In the genomic region with DNA sequence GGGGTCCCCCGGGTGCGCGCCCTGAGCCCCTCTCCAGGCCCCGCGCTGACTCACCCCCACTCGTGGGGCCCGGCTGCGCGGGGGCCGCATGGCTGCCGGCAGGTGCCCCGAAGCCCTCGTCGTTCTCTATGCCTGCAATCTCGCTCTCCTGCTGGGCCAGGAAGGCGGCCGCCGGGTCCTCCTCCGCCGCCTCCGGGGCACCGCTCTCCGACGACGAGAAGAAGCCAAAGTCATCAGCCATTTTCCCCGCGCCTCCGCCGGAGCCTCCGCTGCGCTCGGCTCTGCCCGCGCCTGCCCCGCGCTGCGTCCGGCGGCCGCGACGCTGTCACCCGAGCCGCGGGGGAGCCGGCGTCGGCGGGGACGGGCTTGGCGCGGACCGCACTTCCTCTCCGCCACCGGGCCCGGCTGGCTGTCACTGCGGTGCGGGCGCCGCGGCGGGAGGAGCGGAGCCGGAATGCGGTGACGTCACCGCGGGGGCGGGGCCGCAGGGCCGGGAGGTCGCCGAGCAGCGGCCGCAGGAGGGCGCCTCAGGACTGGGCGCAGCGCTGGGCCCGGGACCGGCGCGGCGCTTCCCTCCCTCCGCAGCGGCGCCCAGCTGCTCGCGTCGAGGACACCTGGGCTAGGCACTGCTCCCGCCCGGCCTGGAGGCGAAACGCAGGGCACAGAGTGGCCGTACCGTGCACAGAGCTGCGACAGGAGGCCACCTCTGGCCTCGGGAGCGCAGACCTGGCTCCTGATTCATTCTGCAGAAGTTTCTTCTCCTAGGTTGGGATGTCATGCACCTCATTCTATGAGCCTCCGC, we compare ENCODE assay signal across 1 cellular context.
TF ChIP-seq lines count a peak whose summit lies in the region.

A gene with protein sequence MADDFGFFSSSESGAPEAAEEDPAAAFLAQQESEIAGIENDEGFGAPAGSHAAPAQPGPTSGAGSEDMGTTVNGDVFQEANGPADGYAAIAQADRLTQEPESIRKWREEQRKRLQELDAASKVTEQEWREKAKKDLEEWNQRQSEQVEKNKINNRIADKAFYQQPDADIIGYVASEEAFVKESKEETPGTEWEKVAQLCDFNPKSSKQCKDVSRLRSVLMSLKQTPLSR (minus strand): TSS at position 417 of the 802 bp plus-strand sequence. CDS start 176 bp downstream, at position 241.

TF ChIP-seq in HEK293, 187 proteins besides CTCF, POLR2A, EP300 and RAD21 (continued from another document and continues in another):
- TF ChIP-seq, protein P1, sequence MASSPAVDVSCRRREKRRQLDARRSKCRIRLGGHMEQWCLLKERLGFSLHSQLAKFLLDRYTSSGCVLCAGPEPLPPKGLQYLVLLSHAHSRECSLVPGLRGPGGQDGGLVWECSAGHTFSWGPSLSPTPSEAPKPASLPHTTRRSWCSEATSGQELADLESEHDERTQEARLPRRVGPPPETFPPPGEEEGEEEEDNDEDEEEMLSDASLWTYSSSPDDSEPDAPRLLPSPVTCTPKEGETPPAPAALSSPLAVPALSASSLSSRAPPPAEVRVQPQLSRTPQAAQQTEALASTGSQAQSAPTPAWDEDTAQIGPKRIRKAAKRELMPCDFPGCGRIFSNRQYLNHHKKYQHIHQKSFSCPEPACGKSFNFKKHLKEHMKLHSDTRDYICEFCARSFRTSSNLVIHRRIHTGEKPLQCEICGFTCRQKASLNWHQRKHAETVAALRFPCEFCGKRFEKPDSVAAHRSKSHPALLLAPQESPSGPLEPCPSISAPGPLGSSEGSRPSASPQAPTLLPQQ (tag by site-specific recombination; IDR thresholded peaks at IDR 0.05) = peak; percentile 92
- TF ChIP-seq, protein P2, sequence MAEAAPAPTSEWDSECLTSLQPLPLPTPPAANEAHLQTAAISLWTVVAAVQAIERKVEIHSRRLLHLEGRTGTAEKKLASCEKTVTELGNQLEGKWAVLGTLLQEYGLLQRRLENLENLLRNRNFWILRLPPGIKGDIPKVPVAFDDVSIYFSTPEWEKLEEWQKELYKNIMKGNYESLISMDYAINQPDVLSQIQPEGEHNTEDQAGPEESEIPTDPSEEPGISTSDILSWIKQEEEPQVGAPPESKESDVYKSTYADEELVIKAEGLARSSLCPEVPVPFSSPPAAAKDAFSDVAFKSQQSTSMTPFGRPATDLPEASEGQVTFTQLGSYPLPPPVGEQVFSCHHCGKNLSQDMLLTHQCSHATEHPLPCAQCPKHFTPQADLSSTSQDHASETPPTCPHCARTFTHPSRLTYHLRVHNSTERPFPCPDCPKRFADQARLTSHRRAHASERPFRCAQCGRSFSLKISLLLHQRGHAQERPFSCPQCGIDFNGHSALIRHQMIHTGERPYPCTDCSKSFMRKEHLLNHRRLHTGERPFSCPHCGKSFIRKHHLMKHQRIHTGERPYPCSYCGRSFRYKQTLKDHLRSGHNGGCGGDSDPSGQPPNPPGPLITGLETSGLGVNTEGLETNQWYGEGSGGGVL (tag by site-specific recombination; IDR thresholded peaks at IDR 0.05) = 0 out of 2 replicates have a peak, but pooled peaks have one; percentile 20
- TF ChIP-seq OVOL3 (tag by site-specific recombination; IDR thresholded peaks at IDR 0.05) (no peak), ZNF350 (tag by site-specific recombination; IDR thresholded peaks at IDR 0.05) (no peak), KLF1 (tag by site-specific recombination; IDR thresholded peaks at IDR 0.05) (no peak), SETDB1 (IDR thresholded peaks at IDR 0.05; ENCODE audit: insufficient read length, low read length) (peak; percentile 56), ZNF571 (tag by site-specific recombination; IDR thresholded peaks at IDR 0.05) (no peak), ZNF239 (tag by site-specific recombination; IDR thresholded peaks at IDR 0.05) (no peak), HOXA7 (CRISPR knock-in tag; IDR thresholded peaks at IDR 0.05; ENCODE audit: borderline replicate concordance) (no peak), EGR2 (tag by site-specific recombination; IDR thresholded peaks at IDR 0.05; ENCODE audit: low read depth) (peak; percentile 45; the same call in 1 of the 2 replicates), TRIM28 (IDR thresholded peaks at IDR 0.05; ENCODE audit: borderline replicate concordance, low read length) (peak; percentile 90; the same call in 1 of the 2 replicates), ZNF423 (tag by site-specific recombination; IDR thresholded peaks at IDR 0.05) (peak; percentile 47; the same call in 1 of the 2 replicates), ZNF184 (tag by site-specific recombination; IDR thresholded peaks at IDR 0.05) (peak; percentile 62; the same call in 1 of the 2 replicates), ZFP69B (tag by site-specific recombination; IDR thresholded peaks at IDR 0.05) (peak; percentile 77), IKZF3 (tag by site-specific recombination; IDR thresholded peaks at IDR 0.05) (peak; percentile 86), ZNF747 (tag by site-specific recombination; IDR thresholded peaks at IDR 0.05) (no peak), ZNF416 (tag by site-specific recombination; IDR thresholded peaks at IDR 0.05) (no peak), ZSCAN16 (tag by site-specific recombination; IDR thresholded peaks at IDR 0.05) (no peak), ZNF138 (tag by site-specific recombination; IDR thresholded peaks at IDR 0.05; ENCODE audit: borderline replicate concordance) (no peak), MEIS1 (CRISPR knock-in tag; IDR thresholded peaks at IDR 0.05; ENCODE audit: borderline replicate concordance) (peak; percentile 20; the same call in 1 of the 2 replicates), ZBTB8A (tag by site-specific recombination; IDR thresholded peaks at IDR 0.05) (peak; percentile 95), GLIS2 (tag by site-specific recombination; IDR thresholded peaks at IDR 0.05) (peak; percentile 66; the same call in 1 of the 2 replicates), SP2 (tag by site-specific recombination; IDR thresholded peaks at IDR 0.05) (no peak), ZNF223 (tag by site-specific recombination; IDR thresholded peaks at IDR 0.05) (no peak), ZNF335 (tag by site-specific recombination; conservative IDR thresholded peaks at IDR 0.05) (peak; percentile 72), ZNF677 (tag by site-specific recombination; IDR thresholded peaks at IDR 0.05) (0 out of 2 replicates have a peak, but pooled peaks have one; percentile 34), ZXDB (tag by site-specific recombination; IDR thresholded peaks at IDR 0.05) (0 out of 2 replicates have a peak, but pooled peaks have one; percentile 21), ZNF610 (tag by site-specific recombination; IDR thresholded peaks at IDR 0.05; ENCODE audit: borderline replicate concordance) (0 out of 2 replicates have a peak, but pooled peaks have one; percentile 45), KLF10 (tag by site-specific recombination; IDR thresholded peaks at IDR 0.05) (peak; percentile 83), ZNF585B (tag by site-specific recombination; IDR thresholded peaks at IDR 0.05) (no peak), ZSCAN30 (tag by site-specific recombination; IDR thresholded peaks at IDR 0.05) (peak; percentile 50; the same call in 1 of the 2 replicates), ZNF600 (tag by site-specific recombination; IDR thresholded peaks at IDR 0.05) (peak; percentile 55; the same call in 1 of the 2 replicates), ZNF707 (tag by site-specific recombination; IDR thresholded peaks at IDR 0.05) (no peak), ZNF791 (tag by site-specific recombination; IDR thresholded peaks at IDR 0.05) (no peak), ZNF626 (tag by site-specific recombination; IDR thresholded peaks at IDR 0.05) (no peak; the same call in 1 of the 2 replicates)
- TF ChIP-seq, protein P3, sequence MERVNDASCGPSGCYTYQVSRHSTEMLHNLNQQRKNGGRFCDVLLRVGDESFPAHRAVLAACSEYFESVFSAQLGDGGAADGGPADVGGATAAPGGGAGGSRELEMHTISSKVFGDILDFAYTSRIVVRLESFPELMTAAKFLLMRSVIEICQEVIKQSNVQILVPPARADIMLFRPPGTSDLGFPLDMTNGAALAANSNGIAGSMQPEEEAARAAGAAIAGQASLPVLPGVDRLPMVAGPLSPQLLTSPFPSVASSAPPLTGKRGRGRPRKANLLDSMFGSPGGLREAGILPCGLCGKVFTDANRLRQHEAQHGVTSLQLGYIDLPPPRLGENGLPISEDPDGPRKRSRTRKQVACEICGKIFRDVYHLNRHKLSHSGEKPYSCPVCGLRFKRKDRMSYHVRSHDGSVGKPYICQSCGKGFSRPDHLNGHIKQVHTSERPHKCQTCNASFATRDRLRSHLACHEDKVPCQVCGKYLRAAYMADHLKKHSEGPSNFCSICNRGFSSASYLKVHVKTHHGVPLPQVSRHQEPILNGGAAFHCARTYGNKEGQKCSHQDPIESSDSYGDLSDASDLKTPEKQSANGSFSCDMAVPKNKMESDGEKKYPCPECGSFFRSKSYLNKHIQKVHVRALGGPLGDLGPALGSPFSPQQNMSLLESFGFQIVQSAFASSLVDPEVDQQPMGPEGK (tag by site-specific recombination; IDR thresholded peaks at IDR 0.05) = peak; percentile 52
- TF ChIP-seq, protein P4, sequence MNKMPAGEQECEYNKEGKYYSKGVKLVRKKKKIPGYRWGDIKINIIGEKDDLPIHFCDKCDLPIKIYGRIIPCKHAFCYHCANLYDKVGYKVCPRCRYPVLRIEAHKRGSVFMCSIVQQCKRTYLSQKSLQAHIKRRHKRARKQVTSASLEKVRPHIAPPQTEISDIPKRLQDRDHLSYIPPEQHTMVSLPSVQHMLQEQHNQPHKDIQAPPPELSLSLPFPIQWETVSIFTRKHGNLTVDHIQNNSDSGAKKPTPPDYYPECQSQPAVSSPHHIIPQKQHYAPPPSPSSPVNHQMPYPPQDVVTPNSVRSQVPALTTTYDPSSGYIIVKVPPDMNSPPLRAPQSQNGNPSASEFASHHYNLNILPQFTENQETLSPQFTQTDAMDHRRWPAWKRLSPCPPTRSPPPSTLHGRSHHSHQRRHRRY (tag by site-specific recombination; IDR thresholded peaks at IDR 0.05) = no peak
- TF ChIP-seq, protein P5, sequence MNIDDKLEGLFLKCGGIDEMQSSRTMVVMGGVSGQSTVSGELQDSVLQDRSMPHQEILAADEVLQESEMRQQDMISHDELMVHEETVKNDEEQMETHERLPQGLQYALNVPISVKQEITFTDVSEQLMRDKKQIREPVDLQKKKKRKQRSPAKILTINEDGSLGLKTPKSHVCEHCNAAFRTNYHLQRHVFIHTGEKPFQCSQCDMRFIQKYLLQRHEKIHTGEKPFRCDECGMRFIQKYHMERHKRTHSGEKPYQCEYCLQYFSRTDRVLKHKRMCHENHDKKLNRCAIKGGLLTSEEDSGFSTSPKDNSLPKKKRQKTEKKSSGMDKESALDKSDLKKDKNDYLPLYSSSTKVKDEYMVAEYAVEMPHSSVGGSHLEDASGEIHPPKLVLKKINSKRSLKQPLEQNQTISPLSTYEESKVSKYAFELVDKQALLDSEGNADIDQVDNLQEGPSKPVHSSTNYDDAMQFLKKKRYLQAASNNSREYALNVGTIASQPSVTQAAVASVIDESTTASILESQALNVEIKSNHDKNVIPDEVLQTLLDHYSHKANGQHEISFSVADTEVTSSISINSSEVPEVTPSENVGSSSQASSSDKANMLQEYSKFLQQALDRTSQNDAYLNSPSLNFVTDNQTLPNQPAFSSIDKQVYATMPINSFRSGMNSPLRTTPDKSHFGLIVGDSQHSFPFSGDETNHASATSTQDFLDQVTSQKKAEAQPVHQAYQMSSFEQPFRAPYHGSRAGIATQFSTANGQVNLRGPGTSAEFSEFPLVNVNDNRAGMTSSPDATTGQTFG (tag by site-specific recombination; IDR thresholded peaks at IDR 0.05; ENCODE audit: borderline replicate concordance) = no peak
- TF ChIP-seq, protein P6, sequence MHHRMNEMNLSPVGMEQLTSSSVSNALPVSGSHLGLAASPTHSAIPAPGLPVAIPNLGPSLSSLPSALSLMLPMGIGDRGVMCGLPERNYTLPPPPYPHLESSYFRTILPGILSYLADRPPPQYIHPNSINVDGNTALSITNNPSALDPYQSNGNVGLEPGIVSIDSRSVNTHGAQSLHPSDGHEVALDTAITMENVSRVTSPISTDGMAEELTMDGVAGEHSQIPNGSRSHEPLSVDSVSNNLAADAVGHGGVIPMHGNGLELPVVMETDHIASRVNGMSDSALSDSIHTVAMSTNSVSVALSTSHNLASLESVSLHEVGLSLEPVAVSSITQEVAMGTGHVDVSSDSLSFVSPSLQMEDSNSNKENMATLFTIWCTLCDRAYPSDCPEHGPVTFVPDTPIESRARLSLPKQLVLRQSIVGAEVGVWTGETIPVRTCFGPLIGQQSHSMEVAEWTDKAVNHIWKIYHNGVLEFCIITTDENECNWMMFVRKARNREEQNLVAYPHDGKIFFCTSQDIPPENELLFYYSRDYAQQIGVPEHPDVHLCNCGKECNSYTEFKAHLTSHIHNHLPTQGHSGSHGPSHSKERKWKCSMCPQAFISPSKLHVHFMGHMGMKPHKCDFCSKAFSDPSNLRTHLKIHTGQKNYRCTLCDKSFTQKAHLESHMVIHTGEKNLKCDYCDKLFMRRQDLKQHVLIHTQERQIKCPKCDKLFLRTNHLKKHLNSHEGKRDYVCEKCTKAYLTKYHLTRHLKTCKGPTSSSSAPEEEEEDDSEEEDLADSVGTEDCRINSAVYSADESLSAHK (tag by site-specific recombination; IDR thresholded peaks at IDR 0.05) = no peak
- TF ChIP-seq, protein P7, sequence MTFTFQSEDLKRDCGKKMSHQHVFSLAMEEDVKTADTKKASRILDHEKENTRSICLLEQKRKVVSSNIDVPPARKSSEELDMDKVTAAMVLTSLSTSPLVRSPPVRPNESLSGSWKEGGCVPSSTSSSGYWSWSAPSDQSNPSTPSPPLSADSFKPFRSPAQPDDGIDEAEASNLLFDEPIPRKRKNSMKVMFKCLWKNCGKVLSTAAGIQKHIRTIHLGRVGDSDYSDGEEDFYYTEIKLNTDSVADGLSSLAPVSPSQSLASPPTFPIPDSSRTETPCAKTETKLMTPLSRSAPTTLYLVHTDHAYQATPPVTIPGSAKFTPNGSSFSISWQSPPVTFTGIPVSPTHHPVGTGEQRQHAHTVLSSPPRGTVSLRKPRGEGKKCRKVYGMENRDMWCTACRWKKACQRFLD (tag by site-specific recombination; IDR thresholded peaks at IDR 0.05) = no peak
- TF ChIP-seq, protein P8, sequence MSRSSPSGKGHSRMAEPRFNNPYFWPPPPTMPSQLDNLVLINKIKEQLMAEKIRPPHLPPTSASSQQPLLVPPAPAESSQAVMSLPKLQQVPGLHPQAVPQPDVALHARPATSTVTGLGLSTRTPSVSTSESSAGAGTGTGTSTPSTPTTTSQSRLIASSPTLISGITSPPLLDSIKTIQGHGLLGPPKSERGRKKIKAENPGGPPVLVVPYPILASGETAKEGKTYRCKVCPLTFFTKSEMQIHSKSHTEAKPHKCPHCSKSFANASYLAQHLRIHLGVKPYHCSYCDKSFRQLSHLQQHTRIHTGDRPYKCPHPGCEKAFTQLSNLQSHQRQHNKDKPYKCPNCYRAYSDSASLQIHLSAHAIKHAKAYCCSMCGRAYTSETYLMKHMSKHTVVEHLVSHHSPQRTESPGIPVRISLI (tag by site-specific recombination; IDR thresholded peaks at IDR 0.05) = no peak
- TF ChIP-seq, protein P9, sequence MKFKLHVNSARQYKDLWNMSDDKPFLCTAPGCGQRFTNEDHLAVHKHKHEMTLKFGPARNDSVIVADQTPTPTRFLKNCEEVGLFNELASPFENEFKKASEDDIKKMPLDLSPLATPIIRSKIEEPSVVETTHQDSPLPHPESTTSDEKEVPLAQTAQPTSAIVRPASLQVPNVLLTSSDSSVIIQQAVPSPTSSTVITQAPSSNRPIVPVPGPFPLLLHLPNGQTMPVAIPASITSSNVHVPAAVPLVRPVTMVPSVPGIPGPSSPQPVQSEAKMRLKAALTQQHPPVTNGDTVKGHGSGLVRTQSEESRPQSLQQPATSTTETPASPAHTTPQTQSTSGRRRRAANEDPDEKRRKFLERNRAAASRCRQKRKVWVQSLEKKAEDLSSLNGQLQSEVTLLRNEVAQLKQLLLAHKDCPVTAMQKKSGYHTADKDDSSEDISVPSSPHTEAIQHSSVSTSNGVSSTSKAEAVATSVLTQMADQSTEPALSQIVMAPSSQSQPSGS (tag by site-specific recombination; IDR thresholded peaks at IDR 0.05; ENCODE audit: low read depth) = 0 out of 2 replicates have a peak, but pooled peaks have one; percentile 23
